20 cellular contexts compared by ENCODE assay signal in the genomic region with DNA sequence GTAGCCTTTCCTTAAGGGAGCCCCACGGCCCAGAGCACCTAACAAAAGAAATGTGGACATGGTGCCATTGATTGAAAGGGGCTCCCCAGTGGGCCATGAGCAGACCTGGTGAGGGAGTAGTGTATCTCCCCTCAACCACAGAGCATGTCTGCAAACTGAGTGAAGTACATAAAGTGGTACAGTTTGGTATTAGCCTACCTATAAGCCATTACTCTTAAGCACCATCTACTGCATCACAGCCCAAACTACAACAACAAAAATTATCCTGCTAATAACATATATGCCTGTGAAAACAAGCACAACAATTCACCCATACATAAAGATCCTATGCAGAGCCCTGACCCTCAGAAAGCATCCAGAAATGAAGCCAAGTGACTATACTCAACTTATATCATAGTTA.
A peak's percentile ranks its signal among the peaks of the same experiment; 100 is the strongest.
DNase-seq lines count a peak whose midpoint lies in the region; ATAC-seq and TF ChIP-seq lines count a peak whose summit lies in the region.
"Had no signal": no experiment of that assay in that cellular context is flagged by ENCODE, and none has a peak within 500 bp of the region (broad histone marks: within the 10 kb centered on the region; RNA-seq: fewer than 3 reads in every experiment).

No MANE protein-coding gene starts in this region.

- H2AFZ ChIP-seq in mammary epithelial cell (ENCODE audit: low read depth, low read length) (no peak overlapping the region), SU-DHL-6 (ENCODE audit: low read depth, low read length, severe bottlenecking) (peak overlapping the region; percentile 17)

- TF ChIP-seq CTCF in mammary epithelial cell (conservative IDR thresholded peaks at IDR 0.05 in 1 of 2, IDR thresholded peaks at IDR 0.05 in 1 of 2; ENCODE audit: extremely low read depth in 1 of 2, insufficient read depth in 1 of 2, low read depth in 1 of 2, low read length in 2 of 2) = peak; percentile 16 to 47
- no peak for TF ChIP-seq CTCF in MCF 10A (IDR thresholded peaks at IDR 0.05; ENCODE audit: unreplicated experiment)
- peak; percentile 56 for TF ChIP-seq CTCF in SU-DHL-6 (IDR thresholded peaks at IDR 0.05; ENCODE audit: insufficient read depth, low read length, poor library complexity, severe bottlenecking)

- no peaks in the 10 kb centered on the region for H3K9me3 ChIP-seq in mammary epithelial cell (replicated peaks; ENCODE audit: insufficient read depth, low read length)
- no peaks in the 10 kb centered on the region; the same call in 1 of the 2 replicates for H3K9me3 ChIP-seq in SU-DHL-6 (ENCODE audit: insufficient read depth, low read length)

- H3K27ac ChIP-seq in mammary epithelial cell (ENCODE audit: insufficient read depth, low read depth, low read length) (no peak overlapping the region), SU-DHL-6 (ENCODE audit: low read depth, low read length) (no peak overlapping the region), substantia nigra (ENCODE audit: low read depth, low read length, poor library complexity, severe bottlenecking) (no peak overlapping the region)

- no peaks in the 10 kb centered on the region for H3K4me1 Mint-ChIP-seq in MCF 10A (ENCODE audit: insufficient read depth, unreplicated experiment)
- H3K4me1 Mint-ChIP-seq: brain, nephron progenitor cell had no signal

- H3K4me1 ChIP-seq in mammary epithelial cell (ENCODE audit: insufficient read depth, low read length) = no peaks in the 10 kb centered on the region

- no peaks in the 10 kb centered on the region for H3K36me3 ChIP-seq in mammary epithelial cell (ENCODE audit: insufficient read depth, low read length)
- no peaks in the 10 kb centered on the region for H3K36me3 ChIP-seq in SU-DHL-6 (ENCODE audit: low read length)

- no peak overlapping the region for H3K4me3 ChIP-seq in mammary epithelial cell (replicated peaks in 1 of 3; ENCODE audit: insufficient read depth in 1 of 3, low read depth in 2 of 3, low read length in 3 of 3)
- no peak overlapping the region for H3K4me3 ChIP-seq in SU-DHL-6 (ENCODE audit: insufficient read depth, low read length, poor library complexity, severe bottlenecking)

- intact Hi-C loops in mammary epithelial cell (cut with micrococcal nuclease) = loop anchor here (1.0 to 5.0 kb wide), 2 partner anchors 214 to 270 kb away; no protein-coding TSS in a partner anchor
- intact Hi-C loops in MCF 10A (cut with micrococcal nuclease) = loop anchor here (1.0 kb wide), 1 partner anchor 275 kb away; no protein-coding TSS in a partner anchor

- H3F3A ChIP-seq in SU-DHL-6 (ENCODE audit: insufficient read depth) = peaks cover 13% of the 10 kb centered on the region

- no peaks in the 10 kb centered on the region for H4K20me1 ChIP-seq in mammary epithelial cell (ENCODE audit: insufficient read depth, low read length)
- H4K20me1 ChIP-seq in SU-DHL-6 (ENCODE audit: low read depth, low read length) = no peaks in the 10 kb centered on the region

- WGBS in mammary epithelial cell (ENCODE audit: low coverage, missing lambda C conversion rate) = 42% methylated on average over 1 of the region's 1 CpG

- no TSS peak for BruUV-seq in mammary epithelial cell (replicated peaks; lab: Mats Ljungman, UMichigan)
- BruUV-seq in MCF 10A (replicated peaks; lab: Mats Ljungman, UMichigan) = no TSS peak

- H3K9ac ChIP-seq in mammary epithelial cell (ENCODE audit: insufficient read depth, low read length) = no peak overlapping the region
- H3K9ac ChIP-seq in SU-DHL-6 (ENCODE audit: low read length) = peak overlapping the region; percentile 12; the same call in 1 of the 2 replicates

- POLR2A ChIA-PET in MCF 10A (lab: Yijun Ruan, JAX) = interaction anchor here (0.6 kb wide), 1 partner anchor 913 kb away, joined by 3 read pairs; no protein-coding TSS in a partner anchor

- H3K4me2 ChIP-seq in mammary epithelial cell (ENCODE audit: insufficient read depth, low read depth, low read length) (no peak overlapping the region), SU-DHL-6 (ENCODE audit: low read depth, low read length, poor library complexity, severe bottlenecking) (no peak overlapping the region)

- peaks cover 1% of the 10 kb centered on the region for H3K27me3 ChIP-seq in mammary epithelial cell (ENCODE audit: insufficient read depth, low read length)
- no peaks in the 10 kb centered on the region for H3K27me3 ChIP-seq in SU-DHL-6 (ENCODE audit: low read length)

- H3K9me3 Mint-ChIP-seq in MCF 10A (ENCODE audit: unreplicated experiment) = peaks cover 18% of the 10 kb centered on the region

- H3K4me3 Mint-ChIP-seq in MCF 10A (ENCODE audit: unreplicated experiment) = no peak overlapping the region
- H3K4me3 Mint-ChIP-seq: activated CD4-positive, alpha-beta T cell treated with anti-CD3 and anti-CD28 coated beads for 36 hours; brain; nephron progenitor cell; stimulated activated naive CD8-positive, alpha-beta T cell treated with anti-CD3 and anti-CD28 coated beads, Interleukin-15, Interleukin-2, amounts not matched to agents 100 ng/mL and 50 ng/mL, for 24 hours had no signal

- H3K9me2 ChIP-seq in SU-DHL-6 (replicated peaks; ENCODE audit: insufficient read depth, low read length) = no peaks in the 10 kb centered on the region

- CTCF ChIA-PET in mammary epithelial cell (lab: Charles Lee; ENCODE audit: low non-redundant PET) = interaction anchor here (0.6 kb wide), 1 partner anchor 145 kb away, joined by 4 read pairs; no protein-coding TSS in a partner anchor
- CTCF ChIA-PET in MCF 10A (lab: Yijun Ruan, JAX) = interaction anchor here (0.5 to 1.4 kb wide), 5 partner anchors 10 to 274 kb away, joined by 3 to 5 read pairs (median 3); no protein-coding TSS in a partner anchor

- DNase-seq in mammary epithelial cell (no peak), MCF 10A (ENCODE audit: unreplicated experiment) (no peak), Kasumi-1 (lab: John Stamatoyannopoulos, UW) (peak; percentile 23 to 36), lung microvascular endothelial cell (ENCODE audit: low read depth in 2 of 2) (peak; percentile 6 to 16), substantia nigra (lab: John Stamatoyannopoulos, UW) (no peak)
- DNase-seq in stimulated activated naive CD4-positive, alpha-beta T cell treated with Interleukin-2 at 50 U/mL for 16 hours (lab: John Stamatoyannopoulos, UW) = no peak
- DNase-seq: ACHN; activated CD4-positive, alpha-beta T cell treated with anti-CD3 and anti-CD28 coated beads for 36 hours; activated naive CD4-positive, alpha-beta T cell; effector memory CD4-positive, alpha-beta T cell; GF-D8; hypothalamus; kidney glomerular epithelial cell; NCI-H1417 treated with DMSO at 0.1 percent for 48 hours; NCI-H226; nephron progenitor cell had no signal

- no peak for ATAC-seq in GM21367 (IDR thresholded peaks at IDR 0.05; ENCODE audit: unreplicated experiment)
- ATAC-seq: activated CD4-positive, alpha-beta T cell treated with anti-CD3 and anti-CD28 coated beads for 36 hours had no signal

- dilution Hi-C loops in mammary epithelial cell (cut with HindIII; ENCODE audit: low sequenced_read_pairs) = no loop called here

- H3K79me2 ChIP-seq in mammary epithelial cell (ENCODE audit: insufficient read depth, low read length) = no peaks in the 10 kb centered on the region
- H3K79me2 ChIP-seq in SU-DHL-6 (ENCODE audit: insufficient read depth, low read length) = no peaks in the 10 kb centered on the region

- in situ Hi-C loops in mammary epithelial cell (cut with MboI; ENCODE audit: low sequenced_read_pairs in 2 of 2) = no loop called here

- H3K27me3 Mint-ChIP-seq in MCF 10A (ENCODE audit: insufficient read depth, unreplicated experiment) = no peaks in the 10 kb centered on the region
- H3K27me3 Mint-ChIP-seq: activated CD4-positive, alpha-beta T cell treated with anti-CD3 and anti-CD28 coated beads for 36 hours; brain; stimulated activated naive CD8-positive, alpha-beta T cell treated with anti-CD3 and anti-CD28 coated beads, Interleukin-15, Interleukin-2, amounts not matched to agents 100 ng/mL and 50 ng/mL, for 24 hours had no signal

- no peak overlapping the region for H3K27ac Mint-ChIP-seq in MCF 10A (ENCODE audit: low read depth, unreplicated experiment)
- H3K27ac Mint-ChIP-seq: activated CD4-positive, alpha-beta T cell treated with anti-CD3 and anti-CD28 coated beads for 36 hours; brain; nephron progenitor cell; stimulated activated naive CD8-positive, alpha-beta T cell treated with anti-CD3 and anti-CD28 coated beads, Interleukin-15, Interleukin-2, amounts not matched to agents 100 ng/mL and 50 ng/mL, for 24 hours had no signal

- no peaks in the 10 kb centered on the region for H3K36me3 Mint-ChIP-seq in MCF 10A (ENCODE audit: insufficient read depth, unreplicated experiment)

Comparison
In these comparisons a context has a peak if more than half of its experiments do, and no peak if none do; other contexts are left out.
1. DNase-seq: peak in Kasumi-1 (2 of 2) and lung microvascular endothelial cell (2 of 2); none in mammary epithelial cell (single experiment), MCF 10A (single experiment), substantia nigra (0 of 49) and stimulated activated naive CD4-positive, alpha-beta T cell treated with Interleukin-2 at 50 U/mL for 16 hours (single experiment).